Comparison of ENCODE assay signal across 8 cellular contexts in the genomic region with DNA sequence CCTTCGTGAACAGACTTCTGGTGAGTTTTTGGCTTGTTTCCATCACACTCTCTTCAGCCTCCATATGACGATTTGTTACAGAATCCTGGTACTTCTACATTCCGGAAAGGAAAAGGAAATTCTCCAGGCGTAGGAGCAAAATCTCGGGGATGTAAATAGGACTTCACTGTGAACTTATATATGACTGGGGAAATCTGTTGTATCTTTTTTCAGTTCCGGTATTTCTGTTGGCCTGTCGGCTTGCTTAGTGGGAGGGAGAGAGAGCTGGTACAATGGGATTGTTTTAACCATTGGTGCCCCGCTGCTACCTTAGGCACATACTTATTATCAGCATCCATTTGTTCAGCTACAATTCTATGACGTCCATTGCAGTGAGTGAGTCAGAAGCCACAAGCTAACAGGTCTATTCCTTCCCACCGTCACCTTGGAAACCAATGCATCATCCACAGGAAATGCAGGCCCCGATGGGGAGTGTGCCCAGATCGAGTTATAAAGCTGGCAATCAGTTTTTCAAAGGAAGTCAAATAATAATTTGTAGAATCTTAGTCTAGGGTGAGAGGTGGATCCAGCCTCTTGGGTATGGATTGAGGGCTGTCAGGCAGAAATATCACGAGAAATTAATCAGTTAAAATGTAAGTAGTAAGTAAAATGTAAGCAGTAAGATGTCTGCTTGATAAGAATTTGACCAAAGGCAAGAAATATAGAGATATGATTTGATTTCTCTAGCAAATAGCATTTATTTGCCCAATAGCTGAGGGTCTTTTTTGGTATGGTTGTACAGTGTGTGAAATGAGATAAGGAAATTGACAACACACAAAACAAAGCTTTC.
DNase-seq lines count a peak whose midpoint lies in the region; ATAC-seq and TF ChIP-seq lines count a peak whose summit lies in the region.

No MANE protein-coding gene starts in this region.

- no peaks in the 10 kb centered on the region for H3K27me3 Mint-ChIP-seq in activated CD4-positive, alpha-beta memory T cell treated with anti-CD3 and anti-CD28 coated beads for 36 hours
- no peaks in the 10 kb centered on the region for H3K27me3 Mint-ChIP-seq in neural progenitor cell (ENCODE audit: insufficient read depth, low read depth)

- H3F3A ChIP-seq in neural progenitor cell (ENCODE audit: low read depth) = no peaks in the 10 kb centered on the region

- no peaks in the 10 kb centered on the region for H3K27me3 ChIP-seq in ACC112 (ENCODE audit: insufficient read depth, low read length)
- no peaks in the 10 kb centered on the region for H3K27me3 ChIP-seq in neural progenitor cell

- POLR2A ChIA-PET in activated CD4-positive, alpha-beta memory T cell treated with anti-CD3 and anti-CD28 coated beads for 36 hours (lab: Charles Lee) = interaction anchor here (0.7 to 4.8 kb wide), 5 partner anchors 41 to 284 kb away, joined by 3 to 23 read pairs (median 7); no protein-coding TSS in a partner anchor

- H3K9me3 Mint-ChIP-seq in activated CD4-positive, alpha-beta memory T cell treated with anti-CD3 and anti-CD28 coated beads for 36 hours = no peaks in the 10 kb centered on the region
- H3K9me3 Mint-ChIP-seq in neural progenitor cell = no peaks in the 10 kb centered on the region

- H3K4me1 Mint-ChIP-seq in activated CD4-positive, alpha-beta memory T cell treated with anti-CD3 and anti-CD28 coated beads for 36 hours (ENCODE audit: low read depth) = peaks cover 62% of the 10 kb centered on the region
- peaks cover 15% of the 10 kb centered on the region for H3K4me1 Mint-ChIP-seq in neural progenitor cell

- H3K4me2 ChIP-seq in neural progenitor cell = no peak overlapping the region

- intact Hi-C loops in activated CD4-positive, alpha-beta memory T cell treated with anti-CD3 and anti-CD28 coated beads for 36 hours (cut with micrococcal nuclease) = loop anchor here (1.0 to 10.0 kb wide), 3 partner anchors 47 to 961 kb away; no protein-coding TSS in a partner anchor

- H2AFZ ChIP-seq in ACC112 (ENCODE audit: low read length, unreplicated experiment) (peak overlapping the region; percentile 16), neural progenitor cell (replicated peaks) (peak overlapping the region; percentile 12)

- H3K79me2 ChIP-seq in ACC112 (ENCODE audit: control insufficient read depth, insufficient read depth, low read length, unreplicated experiment) = no peaks in the 10 kb centered on the region
- H3K79me2 ChIP-seq in neural progenitor cell (ENCODE audit: low read depth) = no peaks in the 10 kb centered on the region

- H3K4me3 ChIP-seq in ACC112 (ENCODE audit: low read depth, low read length) = peak overlapping the region; percentile 46
- no peak overlapping the region for H3K4me3 ChIP-seq in neural progenitor cell

- peak overlapping the region; percentile 64 for H3K4me3 Mint-ChIP-seq in activated CD4-positive, alpha-beta memory T cell treated with anti-CD3 and anti-CD28 coated beads for 36 hours
- H3K4me3 Mint-ChIP-seq in neural progenitor cell = no peak overlapping the region

- no peaks in the 10 kb centered on the region for H3K9me3 ChIP-seq in neural progenitor cell (ENCODE audit: low read depth)

- H3K36me3 ChIP-seq in ACC112 (ENCODE audit: insufficient read depth, low read length) (no peaks in the 10 kb centered on the region), neural progenitor cell (no peaks in the 10 kb centered on the region)

- DNase-seq in LoVo (ENCODE audit: low spot score) (peak; percentile 73), dermis microvascular lymphatic vessel endothelial cell (ENCODE audit: low read depth in 2 of 2) (peak; percentile 86 to 96), neural progenitor cell (ENCODE audit: low spot score) (no peak), substantia nigra (lab: John Stamatoyannopoulos, UW) (peak in 10 of 49 donors; percentile 9 to 42 (median 22)), NCI-H510A (lab: John Stamatoyannopoulos, UW) (no peak)
- DNase-seq in activated CD4-positive, alpha-beta memory T cell treated with anti-CD3 and anti-CD28 coated beads for 36 hours = peak; percentile 89

- ATAC-seq in HG03378 (IDR thresholded peaks at IDR 0.05; ENCODE audit: unreplicated experiment) = no peak

- H3K27ac Mint-ChIP-seq in activated CD4-positive, alpha-beta memory T cell treated with anti-CD3 and anti-CD28 coated beads for 36 hours = peak overlapping the region; percentile 98
- no peak overlapping the region for H3K27ac Mint-ChIP-seq in neural progenitor cell

- peaks cover 47% of the 10 kb centered on the region for H3K4me1 ChIP-seq in ACC112 (ENCODE audit: control insufficient read depth, insufficient read depth, low read length, unreplicated experiment)
- H3K4me1 ChIP-seq in neural progenitor cell = no peaks in the 10 kb centered on the region

- peak overlapping the region; percentile 99 for H3K27ac ChIP-seq in ACC112 (ENCODE audit: low read depth, low read length)
- H3K27ac ChIP-seq in neural progenitor cell = no peak overlapping the region
- H3K27ac ChIP-seq in substantia nigra (ENCODE audit: low read depth, low read length, poor library complexity, severe bottlenecking) = peak overlapping the region; percentile 10

- no peak overlapping the region for H3K9ac ChIP-seq in neural progenitor cell

- no peaks in the 10 kb centered on the region for H3K36me3 Mint-ChIP-seq in activated CD4-positive, alpha-beta memory T cell treated with anti-CD3 and anti-CD28 coated beads for 36 hours
- H3K36me3 Mint-ChIP-seq in neural progenitor cell = no peaks in the 10 kb centered on the region

- H4K20me1 ChIP-seq in neural progenitor cell (ENCODE audit: low read depth) = no peaks in the 10 kb centered on the region

- TF ChIP-seq CTCF in neural progenitor cell (IDR thresholded peaks at IDR 0.05) = no peak

- CTCF ChIA-PET in activated CD4-positive, alpha-beta memory T cell treated with anti-CD3 and anti-CD28 coated beads for 36 hours (lab: Charles Lee) = interaction anchor here (0.6 to 1.4 kb wide), 4 partner anchors 45 to 167 kb away, joined by 3 to 6 read pairs (median 5); no protein-coding TSS in a partner anchor

Comparison
In these comparisons a context has a peak if more than half of its experiments do, and no peak if none do; other contexts are left out.
1. DNase-seq: peak in LoVo (single experiment), activated CD4-positive, alpha-beta memory T cell treated with anti-CD3 and anti-CD28 coated beads for 36 hours (single experiment) and dermis microvascular lymphatic vessel endothelial cell (2 of 2); none in neural progenitor cell (single experiment) and NCI-H510A (single experiment).